In genomic region chr11:47269829-47270305, GRCh38 we compare ENCODE assay signal across 8 cellular contexts. TPM values are rescaled to one million over a fixed set of nuclear protein-coding genes. Genes with fewer than 3 reads are reported as not detected.
DNase-seq lines count a peak whose midpoint lies in the region; FAIRE-seq and TF ChIP-seq lines count a peak whose summit lies in the region.

MADD (plus strand) TSS chr11:47270133.

- intact Hi-C loops in ovary (cut with DNase I), result loop anchor here in 2 of 4 donors (5.0 to 10.0 kb wide), 2 partner anchors 85 to 93 kb away; partner anchors contain the start of genes ARFGAP2 (in 1 of the 2) and MYBPC3 (in 1 of the 2)

- TF ChIP-seq CTCF in ovary (IDR thresholded peaks at IDR 0.05), result no peak

- H3K36me3 ChIP-seq in ovary (no peaks in the 10 kb centered on the region), thymus (ENCODE audit: control insufficient read depth, insufficient read depth) (peaks cover 9% of the 10 kb centered on the region)

- TF ChIP-seq EP300 in ovary (IDR thresholded peaks at IDR 0.05), result no peak

- DNase-seq in GDM1 (lab: John Stamatoyannopoulos, UW) (peak; percentile 90), H54 (ENCODE audit: insufficient read length, low spot score) (peak; percentile 97), M059J (ENCODE audit: low read depth) (peak; percentile 79), SK-N-DZ (ENCODE audit: low spot score) (peak; percentile 88), glomerular visceral epithelial cell (ENCODE audit: extremely low spot score) (peak; percentile 82), ovary (peak; percentile 87 to 93 (median 90))
- DNase-seq in activated naive CD4-positive, alpha-beta T cell treated with anti-CD3 and anti-CD28 coated beads, Interleukin-2, amount 50 U/mL, for 16 hours, result peak; percentile 94

- peak within 1 kb of the TSS; percentile 80 to 98 for H3K27ac ChIP-seq in ovary
- peak within 1 kb of the TSS; percentile 99 for H3K27ac ChIP-seq in thymus (ENCODE audit: low read depth)

- 1% methylated on average over 17 to 57 of the region's 57 CpGs for WGBS in ovary, 3 donors
- WGBS in thymus, result under 1% methylated on average over 57 of the region's 57 CpGs

- TF ChIP-seq POLR2A in H54 (IDR thresholded peaks at IDR 0.05; ENCODE audit: low read depth, low read length), result peak; percentile 78
- TF ChIP-seq POLR2A in ovary (IDR thresholded peaks at IDR 0.05), result peak; percentile 68

- peak within 1 kb of the TSS; percentile 88 for H3K4me3 ChIP-seq in ovary
- H3K4me3 ChIP-seq in thymus (ENCODE audit: low read length), result peak within 1 kb of the TSS; percentile 82

- no peaks in the 10 kb centered on the region for H3K9me3 ChIP-seq in ovary
- no peaks in the 10 kb centered on the region for H3K9me3 ChIP-seq in thymus (ENCODE audit: control insufficient read depth)

- H3K4me1 ChIP-seq in ovary (ENCODE audit: insufficient read depth), result peaks cover 1% of the 10 kb centered on the region
- H3K4me1 ChIP-seq in thymus (ENCODE audit: control insufficient read depth, insufficient read depth, low read length), result peaks cover 12% of the 10 kb centered on the region

- FAIRE-seq in H54 (lab: Jason Lieb, UNC), result no peak

- H3K27me3 ChIP-seq in ovary, result no peaks in the 10 kb centered on the region
- H3K27me3 ChIP-seq in thymus (ENCODE audit: control insufficient read depth, insufficient read depth), result no peaks in the 10 kb centered on the region

RNA-seq across cellular contexts. Expression of gene MADD, which starts in this region (rescaled TPM):
- total RNA-seq in M059J (2014; rRNA removed; shearing (Covaris generic)), result 13.3 and 25.1 TPM in 2 replicates
- polyA plus RNA-seq in SK-N-DZ (2014; cell fraction: cytosol; rRNA removed), result 25.1 and 35.4 TPM in 2 replicates
- 71.8 and 128 TPM in 2 replicates for polyA plus RNA-seq in SK-N-DZ (2014; cell fraction: nucleus; rRNA removed)
- 10 to 100 TPM; 29.7 to 53.5 (median 40.1) TPM for total RNA-seq in ovary
- polyA plus RNA-seq in ovary, result 10 to 100 TPM; 20.3 to 35.4 TPM
- 26.0 TPM for polyA plus RNA-seq in thymus

Comparison
In these comparisons a context has a peak if more than half of its experiments do, and no peak if none do; other contexts are left out.
1. Peak in every context shown above with its lines: DNase-seq, H3K4me3 ChIP-seq and H3K27ac ChIP-seq.